In the genomic region with DNA sequence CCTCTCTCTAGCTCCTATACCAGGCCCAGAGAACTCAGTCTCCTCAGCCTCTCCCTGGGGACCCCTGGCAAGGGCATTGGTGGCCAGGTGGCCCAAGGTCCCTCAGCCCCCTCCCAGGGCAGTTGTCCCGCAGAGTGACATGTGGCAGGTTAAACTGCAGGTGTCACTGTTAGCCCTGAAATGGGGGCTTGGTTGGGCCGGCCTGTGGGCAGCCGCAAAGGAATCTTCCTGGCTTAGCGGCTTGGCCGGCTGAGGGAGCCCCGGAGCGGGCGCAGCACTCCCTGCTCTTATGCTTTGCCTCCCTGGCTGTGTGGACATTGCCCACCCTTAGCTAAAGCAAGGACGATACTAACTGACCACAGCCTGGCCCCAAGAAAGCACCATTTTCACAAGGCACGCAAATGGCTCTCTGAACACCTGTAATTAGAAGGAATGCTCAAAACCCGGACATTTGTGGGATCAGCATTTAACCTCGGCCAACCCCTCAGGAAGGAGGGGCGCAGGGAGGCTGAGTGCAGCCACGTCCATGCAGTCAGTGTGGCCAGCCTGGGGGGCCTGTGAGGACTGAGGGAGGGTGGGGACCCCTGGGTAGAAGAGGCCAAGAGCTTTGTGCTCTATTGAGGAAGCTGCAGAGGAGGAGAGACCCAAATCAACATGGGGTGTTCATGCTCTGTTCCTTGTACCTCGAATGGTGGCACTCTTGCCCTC, we compare ENCODE assay signal across 8 cellular contexts.
DNase-seq lines count a peak whose midpoint lies in the region; ATAC-seq and TF ChIP-seq lines count a peak whose summit lies in the region.

No MANE protein-coding gene starts in this region.

- no peak overlapping the region for H3K4me3 Mint-ChIP-seq in immature natural killer cell

- H3K4me1 Mint-ChIP-seq in immature natural killer cell = peaks cover 19 to 23% of the 10 kb centered on the region in 2 donors

- H3K36me3 Mint-ChIP-seq in immature natural killer cell = no peaks in the 10 kb centered on the region

- H2AFZ ChIP-seq in KMS-11 (ENCODE audit: low read depth) = peak overlapping the region; percentile 47; the same call in 1 of the 2 replicates
- no peak overlapping the region for H2AFZ ChIP-seq in osteoblast (ENCODE audit: low read length)

- DNase-seq in EL (peak; percentile 9), epithelial cell of esophagus (ENCODE audit: low read depth) (peak; percentile 35), osteoblast (ENCODE audit: insufficient read length, low spot score, missing footprints) (peak; percentile 65), immature natural killer cell (no peak)
- DNase-seq in activated CD4-positive, CD25-positive, alpha-beta regulatory T cell treated with anti-CD3 and anti-CD28 coated beads, Interleukin-2, amount 50 U/mL, for 72 hours = no peak

- H3K27ac ChIP-seq in KMS-11 = no peak overlapping the region
- H3K27ac ChIP-seq in osteoblast (ENCODE audit: low read depth, low read length) = no peak overlapping the region

- H3K4me2 ChIP-seq in KMS-11 = no peak overlapping the region
- H3K4me2 ChIP-seq in osteoblast (ENCODE audit: insufficient read depth, low read length) = no peak overlapping the region

- H3K4me1 ChIP-seq in KMS-11 (ENCODE audit: low read depth, poor library complexity, severe bottlenecking) (no peaks in the 10 kb centered on the region), osteoblast (ENCODE audit: insufficient read depth, low read length) (no peaks in the 10 kb centered on the region)

- H3K79me2 ChIP-seq in KMS-11 (ENCODE audit: insufficient read depth, low read depth) (no peaks in the 10 kb centered on the region), osteoblast (ENCODE audit: insufficient read depth, low read length) (no peaks in the 10 kb centered on the region)

- H3K9me3 Mint-ChIP-seq in immature natural killer cell = no peaks in the 10 kb centered on the region

- H3K27ac Mint-ChIP-seq in immature natural killer cell = no peak overlapping the region

- no peaks in the 10 kb centered on the region for H4K20me1 ChIP-seq in KMS-11 (ENCODE audit: insufficient read depth)
- no peaks in the 10 kb centered on the region for H4K20me1 ChIP-seq in osteoblast (ENCODE audit: insufficient read depth, low read length)

- TF ChIP-seq CTCF in KMS-11 (conservative IDR thresholded peaks at IDR 0.05; ENCODE audit: low read depth, low read length) = peak; percentile 43
- peak; percentile 39 for TF ChIP-seq CTCF in epithelial cell of esophagus (IDR thresholded peaks at IDR 0.05; ENCODE audit: insufficient read depth, low read depth, low read length, missing control alignments)
- peak; percentile 27 for TF ChIP-seq CTCF in osteoblast (IDR thresholded peaks at IDR 0.05; ENCODE audit: extremely low read depth, low read depth, low read length)

- no peaks in the 10 kb centered on the region for H3K36me3 ChIP-seq in KMS-11 (ENCODE audit: insufficient read depth)
- H3K36me3 ChIP-seq in osteoblast (ENCODE audit: insufficient read depth, low read length) = no peaks in the 10 kb centered on the region

- peak; percentile 66 for ATAC-seq in GM21360 (IDR thresholded peaks at IDR 0.05; ENCODE audit: unreplicated experiment)
- ATAC-seq in SK-N-SH treated with all-trans-retinoic acid at 6 μM for 48 hours = peak; percentile 91

- no peak overlapping the region for H3K9ac ChIP-seq in KMS-11

- H3K27me3 ChIP-seq in KMS-11 (ENCODE audit: insufficient read depth, low read depth) (no peaks in the 10 kb centered on the region), osteoblast (ENCODE audit: insufficient read depth, low read length) (peaks cover 36% of the 10 kb centered on the region)

- H3K27me3 Mint-ChIP-seq in immature natural killer cell (ENCODE audit: low read depth in 3 of 3) = peaks cover 2 to 8% (median 5%) of the 10 kb centered on the region in 3 donors

- H3K4me3 ChIP-seq in KMS-11 (IDR thresholded peaks at IDR 0.05; ENCODE audit: insufficient read depth, low read depth, low read length) = no peak overlapping the region
- no peak overlapping the region for H3K4me3 ChIP-seq in epithelial cell of esophagus (ENCODE audit: low read length)
- H3K4me3 ChIP-seq in osteoblast (ENCODE audit: insufficient read depth, low read length) = no peak overlapping the region

- H3K9me3 ChIP-seq in osteoblast (ENCODE audit: low read depth, low read length) = no peaks in the 10 kb centered on the region

TF ChIP-seq in SK-N-SH treated with all-trans-retinoic acid at 6 μM for 48 hours, 23 proteins besides CTCF, POLR2A, EP300 and RAD21:
- TF ChIP-seq TCF4 (CRISPR knock-in tag; IDR thresholded peaks at IDR 0.05; ENCODE audit: borderline replicate concordance) (no peak), ESRRG (CRISPR knock-in tag; IDR thresholded peaks at IDR 0.05) (no peak), ZFP3 (CRISPR knock-in tag; IDR thresholded peaks at IDR 0.05) (no peak), ISL1 (CRISPR knock-in tag; IDR thresholded peaks at IDR 0.05) (no peak), SNAI2 (CRISPR knock-in tag; IDR thresholded peaks at IDR 0.05) (no peak), ARNTL (CRISPR knock-in tag; IDR thresholded peaks at IDR 0.05; ENCODE audit: borderline replicate concordance, low read depth) (no peak), CREB5 (CRISPR knock-in tag; IDR thresholded peaks at IDR 0.05; ENCODE audit: low read depth) (no peak), PPARA (CRISPR knock-in tag; IDR thresholded peaks at IDR 0.05; ENCODE audit: borderline replicate concordance) (no peak), ZC3H10 (CRISPR knock-in tag; IDR thresholded peaks at IDR 0.05) (no peak), CSDC2 (CRISPR knock-in tag; IDR thresholded peaks at IDR 0.05) (no peak), BACH2 (CRISPR knock-in tag; IDR thresholded peaks at IDR 0.05; ENCODE audit: borderline replicate concordance) (no peak), ZFP30 (CRISPR knock-in tag; IDR thresholded peaks at IDR 0.05) (no peak), ZNF70 (CRISPR knock-in tag; IDR thresholded peaks at IDR 0.05) (no peak)
- TF ChIP-seq, protein P1, sequence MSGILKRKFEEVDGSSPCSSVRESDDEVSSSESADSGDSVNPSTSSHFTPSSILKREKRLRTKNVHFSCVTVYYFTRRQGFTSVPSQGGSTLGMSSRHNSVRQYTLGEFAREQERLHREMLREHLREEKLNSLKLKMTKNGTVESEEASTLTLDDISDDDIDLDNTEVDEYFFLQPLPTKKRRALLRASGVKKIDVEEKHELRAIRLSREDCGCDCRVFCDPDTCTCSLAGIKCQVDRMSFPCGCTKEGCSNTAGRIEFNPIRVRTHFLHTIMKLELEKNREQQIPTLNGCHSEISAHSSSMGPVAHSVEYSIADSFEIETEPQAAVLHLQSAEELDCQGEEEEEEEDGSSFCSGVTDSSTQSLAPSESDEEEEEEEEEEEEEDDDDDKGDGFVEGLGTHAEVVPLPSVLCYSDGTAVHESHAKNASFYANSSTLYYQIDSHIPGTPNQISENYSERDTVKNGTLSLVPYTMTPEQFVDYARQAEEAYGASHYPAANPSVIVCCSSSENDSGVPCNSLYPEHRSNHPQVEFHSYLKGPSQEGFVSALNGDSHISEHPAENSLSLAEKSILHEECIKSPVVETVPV (CRISPR knock-in tag; IDR thresholded peaks at IDR 0.05) = no peak
- TF ChIP-seq, protein P2, sequence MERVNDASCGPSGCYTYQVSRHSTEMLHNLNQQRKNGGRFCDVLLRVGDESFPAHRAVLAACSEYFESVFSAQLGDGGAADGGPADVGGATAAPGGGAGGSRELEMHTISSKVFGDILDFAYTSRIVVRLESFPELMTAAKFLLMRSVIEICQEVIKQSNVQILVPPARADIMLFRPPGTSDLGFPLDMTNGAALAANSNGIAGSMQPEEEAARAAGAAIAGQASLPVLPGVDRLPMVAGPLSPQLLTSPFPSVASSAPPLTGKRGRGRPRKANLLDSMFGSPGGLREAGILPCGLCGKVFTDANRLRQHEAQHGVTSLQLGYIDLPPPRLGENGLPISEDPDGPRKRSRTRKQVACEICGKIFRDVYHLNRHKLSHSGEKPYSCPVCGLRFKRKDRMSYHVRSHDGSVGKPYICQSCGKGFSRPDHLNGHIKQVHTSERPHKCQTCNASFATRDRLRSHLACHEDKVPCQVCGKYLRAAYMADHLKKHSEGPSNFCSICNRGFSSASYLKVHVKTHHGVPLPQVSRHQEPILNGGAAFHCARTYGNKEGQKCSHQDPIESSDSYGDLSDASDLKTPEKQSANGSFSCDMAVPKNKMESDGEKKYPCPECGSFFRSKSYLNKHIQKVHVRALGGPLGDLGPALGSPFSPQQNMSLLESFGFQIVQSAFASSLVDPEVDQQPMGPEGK (CRISPR knock-in tag; IDR thresholded peaks at IDR 0.05; ENCODE audit: borderline replicate concordance) = no peak

Comparison
In these comparisons a context has a peak if more than half of its experiments do, and no peak if none do; other contexts are left out.
1. DNase-seq: peak in EL (single experiment), epithelial cell of esophagus (single experiment) and osteoblast (single experiment); none in immature natural killer cell (0 of 3) and activated CD4-positive, CD25-positive, alpha-beta regulatory T cell treated with anti-CD3 and anti-CD28 coated beads, Interleukin-2, amount 50 U/mL, for 72 hours (single experiment).
2. Peak in every context shown above with its lines, with median percentiles within 50 percentile points of each other: CTCF ChIP-seq.